ENCODE assay signal across 8 cellular contexts in the genomic region with DNA sequence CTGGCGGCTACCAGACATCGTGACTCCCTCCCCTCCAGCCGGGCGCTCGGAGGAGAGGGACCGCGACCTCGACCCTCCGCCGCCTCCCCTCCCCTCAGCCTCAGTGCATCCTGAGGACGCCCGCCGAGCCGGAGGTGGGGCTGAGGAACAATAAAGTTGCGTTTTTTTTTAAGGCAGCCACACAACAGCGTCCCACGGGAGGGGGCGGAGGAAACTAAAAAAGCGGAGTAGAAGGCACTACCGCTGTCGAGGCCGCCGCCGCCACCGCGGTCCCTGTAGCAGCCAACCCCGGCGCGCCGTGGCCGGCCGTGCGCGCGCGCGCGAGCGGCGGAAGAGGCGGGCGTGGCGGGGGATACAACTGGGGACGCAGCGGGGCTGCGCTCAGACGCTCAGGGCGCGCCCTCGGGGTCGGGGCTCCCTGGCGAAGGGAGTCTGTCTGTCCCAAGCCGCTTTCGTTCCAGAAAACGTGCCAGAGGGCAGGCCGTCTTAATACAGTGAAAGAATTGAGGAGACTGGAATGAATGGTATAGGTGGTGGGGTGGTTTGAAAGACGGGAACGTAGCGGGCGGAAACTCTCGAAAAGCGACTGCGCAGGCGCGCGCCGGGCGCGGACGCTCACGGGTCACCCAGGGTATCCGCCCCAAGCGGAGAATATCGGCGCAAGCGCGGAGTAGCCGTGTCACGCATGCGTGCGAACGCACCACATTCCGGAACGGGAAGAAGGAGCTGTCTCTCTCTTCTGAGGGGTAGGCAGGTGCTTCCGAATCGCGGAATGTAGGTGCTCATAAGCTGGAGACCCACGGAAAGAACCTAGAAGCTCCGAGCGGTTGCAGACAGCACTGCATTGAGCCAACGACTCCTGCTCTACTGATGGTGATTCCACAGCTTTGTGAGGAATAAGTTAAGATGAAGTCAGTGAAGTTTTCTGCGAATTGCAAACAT. TPM values are rescaled to one million over a fixed set of nuclear protein-coding genes. Genes with fewer than 3 reads are reported as not detected.
A peak's percentile ranks its signal among the peaks of the same experiment; 100 is the strongest.
DNase-seq lines count a peak whose midpoint lies in the region; ATAC-seq and TF ChIP-seq lines count a peak whose summit lies in the region.

A gene (minus strand): TSS at position 326 of the 942 bp plus-strand sequence. CDS start 308 bp downstream, at position 18.

- peak within 1 kb of the TSS; percentile 97 for H3K9ac ChIP-seq in BLaER1
- peak within 1 kb of the TSS; percentile 84 to 97 for H3K9ac ChIP-seq in colonic mucosa (ENCODE audit: low read depth in 2 of 2, low read length in 2 of 2)

- H3K9me3 ChIP-seq in BLaER1, result no peaks in the 10 kb centered on the region; the same call in 1 of the 2 replicates
- no peaks in the 10 kb centered on the region for H3K9me3 ChIP-seq in colonic mucosa

- H3K27me3 ChIP-seq in BLaER1 (no peaks in the 10 kb centered on the region), colonic mucosa (no peaks in the 10 kb centered on the region)

- peaks cover 10% of the 10 kb centered on the region; the same call in 1 of the 2 replicates for H3K36me3 ChIP-seq in BLaER1
- H3K36me3 ChIP-seq in colonic mucosa, result no peaks in the 10 kb centered on the region

- intact Hi-C loops in colonic mucosa (cut with DNase I), result no loop called here
- intact Hi-C loops in left colon (cut with DNase I, micrococcal nuclease), result no loop called here

- ATAC-seq in HG03460 (IDR thresholded peaks at IDR 0.05; ENCODE audit: unreplicated experiment) (peak; percentile 69), left colon (peak; percentile 88)

- DNase-seq in GM19240 (ENCODE audit: insufficient read length, low spot score), result peak; percentile 79
- DNase-seq in NCI-H526 (lab: John Stamatoyannopoulos, UW), result peak; percentile 100
- DNase-seq in activated CD4-positive, alpha-beta T cell treated with anti-CD3 and anti-CD28 coated beads for 48 hours, result peak; percentile 97
- DNase-seq in colonic mucosa, result peak; percentile 98
- peak; percentile 97 to 98 for DNase-seq in left colon
- DNase-seq in stimulated activated CD4-positive, alpha-beta T cell treated with anti-CD3 and anti-CD28 coated beads, Interleukin-1b, Interleukin-23, amount 100 ng/mL, for 48 hours, result peak; percentile 97

- H3K27ac ChIP-seq in BLaER1, result peak within 1 kb of the TSS; percentile 98
- peak within 1 kb of the TSS; percentile 96 for H3K27ac ChIP-seq in colonic mucosa

- H3K4me3 ChIP-seq in BLaER1 (peak within 1 kb of the TSS; percentile 97), colonic mucosa (peak within 1 kb of the TSS; percentile 71)

- no peak for TF ChIP-seq CTCF in colonic mucosa (IDR thresholded peaks at IDR 0.05)

- peaks cover 42% of the 10 kb centered on the region for H4K20me1 ChIP-seq in BLaER1

- H3K4me1 ChIP-seq in BLaER1 (peaks cover 33% of the 10 kb centered on the region), colonic mucosa (peaks cover 23% of the 10 kb centered on the region)

- H3K4me2 ChIP-seq in BLaER1, result peak within 1 kb of the TSS; percentile 97

RNA-seq across cellular contexts. Expression of the gene that starts here (rescaled TPM):
- total RNA-seq in colonic mucosa (10 to 100 TPM; 52.2 to 70.7 TPM), left colon (10 to 100 TPM; 58.1 to 60.7 TPM)

Comparison
In these comparisons a context has a peak if more than half of its experiments do, and no peak if none do; other contexts are left out.
1. Peak in every context shown above with its lines: DNase-seq, ATAC-seq, H3K4me3 ChIP-seq and H3K27ac ChIP-seq.